Comparison of ENCODE assay signal across 20 cellular contexts in genomic region chr5:24059716-24060115, GRCh38.
DNase-seq lines count a peak whose midpoint lies in the region; ATAC-seq, FAIRE-seq and TF ChIP-seq lines count a peak whose summit lies in the region.
"Had no signal": no experiment of that assay in that cellular context is flagged by ENCODE, and none has a peak within 500 bp of the region (broad histone marks: within the 10 kb centered on the region; RNA-seq: fewer than 3 reads in every experiment).

No MANE protein-coding gene starts in this region.

- no peaks in the 10 kb centered on the region for H3K27me3 ChIP-seq in spleen (replicated peaks in 1 of 7)
- H3K27me3 ChIP-seq: BLaER1 treated with 17β-estradiol and CSF1 and Interleukin-3, amounts not matched to agents 10 nM and 100 nM had no signal

- TF ChIP-seq CTCF in omental fat pad (IDR thresholded peaks at IDR 0.05): no peak
- no peak for TF ChIP-seq CTCF in spleen (IDR thresholded peaks at IDR 0.05 in 8 of 11, conservative IDR thresholded peaks at IDR 0.05 in 3 of 11)

- H3K4me1 ChIP-seq in spleen: no peaks in the 10 kb centered on the region
- H3K4me1 ChIP-seq: A549, Caco-2 had no signal

- ATAC-seq in omental fat pad (ENCODE audit: low FRiP score): no peak
- ATAC-seq: A549; CD8-positive, alpha-beta T cell had no signal

- DNase-seq in H54 (ENCODE audit: insufficient read length, low spot score) (no peak), M059J (ENCODE audit: low read depth) (peak; percentile 2), HuH-7.5 (ENCODE audit: low spot score) (no peak), omental fat pad (ENCODE audit: low spot score) (no peak), spleen (no peak)
- DNase-seq: 8988T; AML-193; Caco-2; Calu3; CD4-positive, alpha-beta T cell; CD8-positive, alpha-beta T cell; DMS79 treated with DMSO at 0.1 percent for 48 hours; GF-D8 had no signal

- H3K9me3 ChIP-seq in spleen: peaks cover 0 to 20% (median 4%) of the 10 kb centered on the region in 8 donors
- H3K9me3 ChIP-seq: A549; BLaER1 treated with 17β-estradiol and CSF1 and Interleukin-3, amounts not matched to agents 10 nM and 100 nM; Caco-2 had no signal

- no peak overlapping the region for H3K27ac ChIP-seq in spleen
- H3K27ac ChIP-seq: A549; BLaER1 treated with 17β-estradiol and CSF1 and Interleukin-3, amounts not matched to agents 10 nM and 100 nM; C4-2B had no signal

- WGBS in spleen, 5 donors: 80 to 90% (median 85%) methylated on average over 4 of the region's 4 CpGs

- intact Hi-C loops in spleen (cut with DNase I; ENCODE audit: low total_unique reads): no loop called here

- FAIRE-seq in H54 (lab: Jason Lieb, UNC): peak; percentile 36
- FAIRE-seq: A549, D721Med, G401.6, GM12891, GM19239 had no signal

- H3K4me3 ChIP-seq in spleen: no peak overlapping the region
- H3K4me3 ChIP-seq: A549; BLaER1 treated with 17β-estradiol and CSF1 and Interleukin-3, amounts not matched to agents 10 nM and 100 nM had no signal

- no peaks in the 10 kb centered on the region for H3K36me3 ChIP-seq in spleen
- H3K36me3 ChIP-seq: BLaER1 treated with 17β-estradiol and CSF1 and Interleukin-3, amounts not matched to agents 10 nM and 100 nM had no signal

- TF ChIP-seq POLR2A in H54 (IDR thresholded peaks at IDR 0.05; ENCODE audit: low read depth, low read length) (no peak), spleen (IDR thresholded peaks at IDR 0.05) (no peak)
